Comparison of ENCODE assay signal across 9 cellular contexts in the genomic region with DNA sequence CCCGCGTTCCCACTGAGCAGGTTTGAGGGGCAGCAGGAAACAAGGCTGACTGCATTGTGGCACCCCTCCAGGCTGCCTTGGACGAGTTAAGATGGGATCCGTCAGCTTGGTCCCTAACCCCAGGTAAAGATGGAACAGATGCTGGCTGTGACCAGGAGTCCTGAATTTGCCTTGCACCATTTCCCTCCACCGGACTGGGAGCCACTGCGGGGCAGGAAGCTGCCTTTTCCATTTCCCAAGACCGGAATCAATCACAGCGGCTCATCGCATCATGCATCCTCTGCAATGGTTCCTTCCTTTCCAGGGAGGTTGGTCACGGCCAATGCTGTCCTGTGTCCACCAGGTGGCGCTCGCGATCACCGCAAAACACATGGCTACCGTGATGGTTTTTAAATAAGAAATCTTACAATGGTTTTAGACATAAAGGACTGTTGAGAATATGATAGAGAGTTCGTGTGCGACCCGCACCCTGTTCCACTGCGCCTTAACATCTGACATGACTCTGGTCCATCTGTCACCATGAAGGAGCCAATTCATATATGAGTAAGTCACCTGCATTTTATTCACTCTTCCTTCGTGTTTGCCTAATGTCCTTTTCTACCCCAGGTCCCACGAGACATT. TPM values are rescaled to one million over a fixed set of nuclear protein-coding genes. Genes with fewer than 3 reads are reported as not detected.
DNase-seq lines count a peak whose midpoint lies in the region; ATAC-seq and TF ChIP-seq lines count a peak whose summit lies in the region.
"Had no signal": no experiment of that assay in that cellular context is flagged by ENCODE, and none has a peak within 500 bp of the region (broad histone marks: within the 10 kb centered on the region; RNA-seq: fewer than 3 reads in every experiment).

No MANE protein-coding gene starts in this region.

- no peaks in the 10 kb centered on the region for H3K79me2 ChIP-seq in OCI-LY3 (ENCODE audit: low read length)

- H3K4me2 ChIP-seq in OCI-LY3 (ENCODE audit: low read length) = peak overlapping the region; percentile 85

- no TSS peak for BruUV-seq in Calu3 (replicated peaks; lab: Mats Ljungman, UMichigan)

- no peak for TF ChIP-seq EP300 in Ishikawa (IDR thresholded peaks at IDR 0.05; ENCODE audit: borderline replicate concordance)

- H4K20me1 ChIP-seq in OCI-LY3 (ENCODE audit: insufficient read depth, low read length) = no peaks in the 10 kb centered on the region

- no peaks in the 10 kb centered on the region for H3K27me3 ChIP-seq in OCI-LY3 (ENCODE audit: low read depth, low read length)

- peak overlapping the region; percentile 72 for H3K4me3 ChIP-seq in OCI-LY3 (ENCODE audit: low read length)
- no peak overlapping the region for H3K4me3 ChIP-seq in epithelial cell of proximal tubule (ENCODE audit: low read depth, low read length)
- no peak overlapping the region for H3K4me3 ChIP-seq in mucosa of descending colon
- H3K4me3 ChIP-seq: SK-N-MC had no signal

- peak overlapping the region; percentile 87 for H2AFZ ChIP-seq in OCI-LY3 (ENCODE audit: low read depth, low read length)

- CTCF ChIA-PET in Calu3 (lab: Charles Lee) = interaction anchor here (1.0 to 2.1 kb wide), 4 partner anchors 105 to 215 kb away, joined by 3 to 11 read pairs (median 6); no protein-coding TSS in a partner anchor

- ATAC-seq in mucosa of descending colon (peak; percentile 84), HG03442 (IDR thresholded peaks at IDR 0.05; ENCODE audit: unreplicated experiment) (no peak)

- DNase-seq in Calu3 (peak; percentile 85), activated T-cell treated with anti-CD3 and anti-CD28 coated beads for 24 hours (ENCODE audit: low read depth) (peak; percentile 75), epithelial cell of proximal tubule (ENCODE audit: low read depth) (no peak), mucosa of descending colon (peak; percentile 87 to 90 (median 88))
- peak; percentile 62 to 75 for DNase-seq in stimulated activated CD8-positive, alpha-beta memory T cell treated with anti-CD3 and anti-CD28 coated beads, Interleukin-4, amount 100 ng/mL, for 4 hours (ENCODE audit: low read depth in 2 of 2, low spot score in 1 of 2)

- no peaks in the 10 kb centered on the region for H3K9me3 Mint-ChIP-seq in Calu3 (ENCODE audit: low read depth, unreplicated experiment)

- TF ChIP-seq CTCF in Calu3 (IDR thresholded peaks at IDR 0.05; ENCODE audit: unreplicated experiment) = peak; percentile 84
- peak; percentile 91 for TF ChIP-seq CTCF in OCI-LY3 (IDR thresholded peaks at IDR 0.05; ENCODE audit: low read depth, low read length)
- peak; percentile 91 for TF ChIP-seq CTCF in epithelial cell of proximal tubule (conservative IDR thresholded peaks at IDR 0.05; ENCODE audit: low read depth, low read length)
- TF ChIP-seq CTCF in mucosa of descending colon (IDR thresholded peaks at IDR 0.05) = peak; percentile 89

- no peaks in the 10 kb centered on the region for H3K27me3 Mint-ChIP-seq in Calu3 (ENCODE audit: unreplicated experiment)

- no peak overlapping the region for H3K4me3 Mint-ChIP-seq in Calu3 (ENCODE audit: low read depth, unreplicated experiment)

- H3K9me3 ChIP-seq in OCI-LY3 (ENCODE audit: insufficient read depth, low read length) (no peaks in the 10 kb centered on the region), mucosa of descending colon (no peaks in the 10 kb centered on the region)

- H3K27ac Mint-ChIP-seq in Calu3 (ENCODE audit: unreplicated experiment) = peak overlapping the region; percentile 25

- TF ChIP-seq RAD21 in Ishikawa (IDR thresholded peaks at IDR 0.05; ENCODE audit: low read depth) = peak; percentile 95

- H3K36me3 Mint-ChIP-seq in Calu3 (ENCODE audit: insufficient read depth, unreplicated experiment) = peaks cover 11% of the 10 kb centered on the region

- intact Hi-C loops in Calu3 (cut with micrococcal nuclease; ENCODE audit: unreplicated experiment) (loop anchor here (1.0 to 2.0 kb wide), 3 partner anchors 58 to 215 kb away; no protein-coding TSS in a partner anchor), mucosa of descending colon (cut with DNase I, micrococcal nuclease) (loop anchor here (5.0 to 10.0 kb wide), 2 partner anchors 111 to 214 kb away; no protein-coding TSS in a partner anchor)

- H3K4me1 ChIP-seq in OCI-LY3 (ENCODE audit: low read length) (peaks cover 76% of the 10 kb centered on the region), mucosa of descending colon (ENCODE audit: low read depth) (peaks cover 12% of the 10 kb centered on the region)

- H3K36me3 ChIP-seq in OCI-LY3 (replicated peaks; ENCODE audit: low read depth, low read length) (no peaks in the 10 kb centered on the region), mucosa of descending colon (ENCODE audit: low read depth) (no peaks in the 10 kb centered on the region)

- H3K27ac ChIP-seq in OCI-LY3 (ENCODE audit: low read length) = no peak overlapping the region; the same call in 1 of the 2 replicates
- H3K27ac ChIP-seq: SK-N-MC had no signal

- peak overlapping the region; percentile 47; the same call in 1 of the 2 replicates for H3K9ac ChIP-seq in OCI-LY3 (ENCODE audit: low read length)

- H3K4me1 Mint-ChIP-seq in Calu3 (ENCODE audit: low read depth, unreplicated experiment) = peaks cover 40% of the 10 kb centered on the region

TF ChIP-seq in Ishikawa, 13 proteins besides CTCF, POLR2A, EP300 and RAD21:
- TF ChIP-seq, protein P1, sequence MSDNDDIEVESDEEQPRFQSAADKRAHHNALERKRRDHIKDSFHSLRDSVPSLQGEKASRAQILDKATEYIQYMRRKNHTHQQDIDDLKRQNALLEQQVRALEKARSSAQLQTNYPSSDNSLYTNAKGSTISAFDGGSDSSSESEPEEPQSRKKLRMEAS (IDR thresholded peaks at IDR 0.05) = peak; percentile 61
- TF ChIP-seq YY1 (IDR thresholded peaks at IDR 0.05; ENCODE audit: low read depth) = no peak

RNA-seq across cellular contexts. Expression of a gene that starts 6.8 kb away (rescaled TPM):
- total RNA-seq in Calu3 (2022) (27.6 and 29.5 TPM in 2 replicates), epithelial cell of proximal tubule (22.4 and 23.1 TPM in 2 replicates), mucosa of descending colon (10 to 100 TPM; 18.4 to 23.9 (median 22.2) TPM)
